2 cellular contexts compared by ENCODE assay signal in the genomic region with DNA sequence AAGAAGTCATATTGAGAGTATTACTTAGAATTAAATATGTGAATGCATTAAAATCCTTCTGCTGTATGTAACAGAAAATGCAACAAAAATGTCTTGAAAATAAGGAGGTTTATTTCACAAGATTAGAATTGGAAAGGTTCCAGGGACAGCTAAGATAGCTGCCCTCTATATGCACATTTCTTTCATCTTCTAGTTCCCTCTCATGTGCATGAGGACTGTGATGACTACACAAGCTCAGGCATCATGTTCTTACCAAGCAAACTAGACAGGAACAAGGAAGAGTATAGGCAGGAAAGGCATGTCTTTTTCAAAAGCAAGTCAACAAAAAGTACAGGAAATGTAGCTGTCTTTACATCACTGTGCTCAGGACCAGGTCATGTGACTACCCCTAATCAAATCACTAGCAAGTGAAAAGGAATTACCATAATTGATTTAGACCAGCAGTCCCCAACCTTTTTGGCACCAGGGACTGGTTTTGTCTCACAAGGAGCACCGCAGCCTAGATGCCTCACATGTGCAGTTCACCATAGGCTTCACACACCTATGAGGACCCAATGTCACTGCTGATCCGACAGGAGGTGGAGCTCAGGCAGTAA.
A peak's percentile ranks its signal among the peaks of the same experiment; 100 is the strongest.
TF ChIP-seq lines count a peak whose summit lies in the region.

No MANE protein-coding gene starts in this region.

TF ChIP-seq in IMR-90, 13 proteins besides CTCF, POLR2A, EP300 and RAD21:
- no peak for TF ChIP-seq MXI1 (IDR thresholded peaks at IDR 0.05; ENCODE audit: borderline replicate concordance, low read depth, low read length)
- TF ChIP-seq BHLHE40 (IDR thresholded peaks at IDR 0.05; ENCODE audit: low read depth, low read length): no peak
- TF ChIP-seq, protein P1, sequence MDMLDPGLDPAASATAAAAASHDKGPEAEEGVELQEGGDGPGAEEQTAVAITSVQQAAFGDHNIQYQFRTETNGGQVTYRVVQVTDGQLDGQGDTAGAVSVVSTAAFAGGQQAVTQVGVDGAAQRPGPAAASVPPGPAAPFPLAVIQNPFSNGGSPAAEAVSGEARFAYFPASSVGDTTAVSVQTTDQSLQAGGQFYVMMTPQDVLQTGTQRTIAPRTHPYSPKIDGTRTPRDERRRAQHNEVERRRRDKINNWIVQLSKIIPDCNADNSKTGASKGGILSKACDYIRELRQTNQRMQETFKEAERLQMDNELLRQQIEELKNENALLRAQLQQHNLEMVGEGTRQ (IDR thresholded peaks at IDR 0.05; ENCODE audit: low read depth, low read length): no peak
- no peak for TF ChIP-seq MAZ (IDR thresholded peaks at IDR 0.05; ENCODE audit: borderline replicate concordance, low read depth, low read length)
- TF ChIP-seq ELK1 (IDR thresholded peaks at IDR 0.05; ENCODE audit: borderline replicate concordance, low read depth, low read length): no peak
- TF ChIP-seq MAFK (IDR thresholded peaks at IDR 0.05; ENCODE audit: low read depth, low read length): no peak
- no peak for TF ChIP-seq FOS (IDR thresholded peaks at IDR 0.05; ENCODE audit: low read depth, low read length)
- no peak for TF ChIP-seq RFX5 (IDR thresholded peaks at IDR 0.05; ENCODE audit: low read depth, low read length)
- TF ChIP-seq SMC3 (IDR thresholded peaks at IDR 0.05; ENCODE audit: low read depth, low read length): no peak
- no peak for TF ChIP-seq RCOR1 (IDR thresholded peaks at IDR 0.05; ENCODE audit: insufficient replicate concordance, low read length)
- no peak for TF ChIP-seq CHD1 (IDR thresholded peaks at IDR 0.05; ENCODE audit: low read depth, low read length)
- TF ChIP-seq CEBPB (IDR thresholded peaks at IDR 0.05; ENCODE audit: low read depth, low read length): no peak
- TF ChIP-seq NFE2L2 (IDR thresholded peaks at IDR 0.05; ENCODE audit: low read depth, low read length): no peak

TF ChIP-seq in K562, 482 proteins besides CTCF, POLR2A, EP300 and RAD21:
- TF ChIP-seq YY1 (IDR thresholded peaks at IDR 0.05; ENCODE audit: borderline replicate concordance in 1 of 3, control insufficient read depth in 1 of 3, extremely low read depth in 1 of 3, insufficient read depth in 3 of 3, insufficient read length in 1 of 3, insufficient replicate concordance in 2 of 3, low read depth in 1 of 3, low read length in 2 of 3): no peak
- TF ChIP-seq TFE3 (CRISPR knock-in tag; IDR thresholded peaks at IDR 0.05): peak; percentile 77
